25 cellular contexts compared by ENCODE assay signal in the genomic region with DNA sequence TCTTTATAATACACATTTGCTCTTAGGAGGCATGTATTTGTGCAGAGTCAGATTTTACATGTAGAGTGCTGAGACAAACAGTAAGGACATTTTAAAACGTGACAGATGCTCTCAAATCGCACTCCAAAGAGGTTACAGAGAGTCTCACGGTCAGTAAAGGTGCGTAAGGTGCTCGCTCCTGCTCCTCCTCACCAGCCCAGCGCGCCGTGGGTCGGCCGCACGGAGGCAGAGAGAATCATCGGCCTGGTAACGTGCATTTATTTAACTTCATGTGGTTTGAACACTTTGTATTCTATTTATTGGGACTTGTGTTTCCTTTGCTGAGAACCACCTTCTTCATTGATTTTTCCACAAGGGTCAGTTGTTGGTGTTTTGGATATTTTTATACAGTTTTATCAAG.
"Had no signal": no experiment of that assay in that cellular context is flagged by ENCODE, and none has a peak within 500 bp of the region (broad histone marks: within the 10 kb centered on the region; RNA-seq: fewer than 3 reads in every experiment).

No MANE protein-coding gene starts in this region.

- H3K4me3 Mint-ChIP-seq: dendritic cell treated with granulocyte-macrophage colony-stimulating factor and Interleukin-4, amounts not matched to agents 40 ng/mL and 50 ng/mL, for 4 days; endodermal cell; natural killer cell; stimulated activated naive CD8-positive, alpha-beta T cell treated with anti-CD3 and anti-CD28 coated beads, Interleukin-15, amount 100 ng/mL, for 72 hours had no signal

- H3K36me3 Mint-ChIP-seq: natural killer cell had no signal

- H3K9me3 Mint-ChIP-seq: dendritic cell treated with granulocyte-macrophage colony-stimulating factor and Interleukin-4, amounts not matched to agents 40 ng/mL and 50 ng/mL, for 4 days; natural killer cell; stimulated activated naive CD8-positive, alpha-beta T cell treated with anti-CD3 and anti-CD28 coated beads, Interleukin-15, amount 100 ng/mL, for 72 hours had no signal

- DNase-seq: effector CD8-positive, alpha-beta T cell; endodermal cell; foreskin melanocyte; glutamatergic neuron; heart right ventricle; hippocampal formation; kidney glomerular epithelial cell; left colon; left ventricle myocardium superior; lower lobe of right lung; natural killer cell; occipital lobe; stimulated activated CD4-positive, alpha-beta T cell treated with anti-CD3 and anti-CD28 coated beads, Interleukin-12 subunit alpha, Interleukin-12 subunit beta, amount 100 ng/mL, for 4 hours; stimulated activated CD4-positive, alpha-beta T cell treated with anti-CD3 and anti-CD28 coated beads, Interleukin-1b, Interleukin-23, amount 100 ng/mL, for 48 hours; stimulated activated CD4-positive, alpha-beta T cell treated with anti-CD3 and anti-CD28 coated beads, Interleukin-4, amount 100 ng/mL, for 1 hour; stimulated activated CD8-positive, alpha-beta memory T cell treated with anti-CD3 and anti-CD28 coated beads, Interleukin-4, amount 100 ng/mL, for 48 hours; stimulated activated naive CD4-positive, alpha-beta T cell; stimulated activated naive CD8-positive, alpha-beta T cell treated with anti-CD3 and anti-CD28 coated beads, Interleukin-15, amount 100 ng/mL, for 72 hours; transverse colon; upper lobe of right lung; uterus had no signal

- H3K4me1 Mint-ChIP-seq: endodermal cell; natural killer cell; stimulated activated naive CD8-positive, alpha-beta T cell treated with anti-CD3 and anti-CD28 coated beads, Interleukin-15, amount 100 ng/mL, for 72 hours had no signal

- ATAC-seq: esophagus mucosa; heart right ventricle; left colon; left ventricle myocardium superior; lower lobe of right lung; natural killer cell; sciatic nerve; stimulated activated naive CD8-positive, alpha-beta T cell treated with anti-CD3 and anti-CD28 coated beads, Interleukin-15, amount 100 ng/mL, for 72 hours; upper lobe of right lung had no signal

- H3K27ac Mint-ChIP-seq: dendritic cell treated with granulocyte-macrophage colony-stimulating factor and Interleukin-4, amounts not matched to agents 40 ng/mL and 50 ng/mL, for 4 days; endodermal cell; natural killer cell; progenitor cell of endocrine pancreas; stimulated activated naive CD8-positive, alpha-beta T cell treated with anti-CD3 and anti-CD28 coated beads, Interleukin-15, amount 100 ng/mL, for 72 hours had no signal
